15 cellular contexts compared by ENCODE assay signal in the genomic region with DNA sequence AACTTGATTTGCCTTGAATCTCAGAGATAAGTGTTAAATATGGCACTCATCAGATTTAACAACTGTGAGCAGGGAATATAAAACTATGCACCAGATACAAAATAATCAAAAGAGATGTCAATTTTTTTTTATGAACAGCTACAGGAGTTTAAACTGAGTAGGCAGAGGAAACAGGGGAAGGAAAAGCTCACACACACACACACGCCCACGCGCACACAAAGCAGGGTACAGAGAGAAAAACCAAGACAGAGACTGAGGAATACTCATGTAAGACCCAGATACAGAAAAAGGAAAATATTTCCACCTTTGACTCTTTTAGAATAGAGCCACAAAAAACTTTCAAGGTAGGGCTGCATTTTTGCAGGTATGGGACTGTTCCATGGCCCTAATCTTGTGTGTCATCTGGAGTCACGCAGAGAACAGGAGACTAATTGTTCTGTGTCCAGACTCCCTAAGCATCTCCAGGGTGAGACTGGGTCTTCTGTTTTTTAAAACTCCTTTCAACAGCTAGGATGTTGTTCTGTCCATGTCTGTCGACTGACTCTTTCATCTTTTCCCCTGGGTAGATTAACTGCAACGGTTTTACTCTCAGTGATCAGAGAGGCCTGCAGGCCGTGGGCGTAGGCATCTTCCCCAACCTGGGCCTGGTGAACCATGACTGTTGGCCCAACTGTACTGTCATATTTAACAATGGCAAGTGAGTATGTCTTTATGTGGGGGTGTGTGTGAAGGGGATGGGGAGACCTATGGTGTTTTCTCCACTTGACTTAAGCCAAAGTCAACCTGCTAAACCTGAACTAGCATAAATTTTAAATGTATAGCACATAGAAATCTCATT. TPM values are rescaled to one million over a fixed set of nuclear protein-coding genes. Genes with fewer than 3 reads are reported as not detected.
A peak's percentile ranks its signal among the peaks of the same experiment; 100 is the strongest.
DNase-seq lines count a peak whose midpoint lies in the region; ATAC-seq, FAIRE-seq and TF ChIP-seq lines count a peak whose summit lies in the region.
"Had no signal": no experiment of that assay in that cellular context is flagged by ENCODE, and none has a peak within 500 bp of the region (broad histone marks: within the 10 kb centered on the region; RNA-seq: fewer than 3 reads in every experiment).

No MANE protein-coding gene starts in this region.

- FAIRE-seq in GM12891 (lab: Jason Lieb, UNC), result peak; percentile 55
- FAIRE-seq: D721Med had no signal

- TF ChIP-seq POLR2A in GM12891 (IDR thresholded peaks at IDR 0.05; ENCODE audit: low read depth, low read length), result no peak

- DNase-seq in GM12891 (ENCODE audit: insufficient read length, low spot score) (no peak), islet precursor cell (peak; percentile 86), left lobe of liver (ENCODE audit: low spot score) (no peak), NCI-H526 treated with DMSO at 0.1 percent for 48 hours (lab: John Stamatoyannopoulos, UW) (no peak)
- peak; percentile 64 to 68 for DNase-seq in activated CD4-positive, alpha-beta T cell treated with anti-CD3 and anti-CD28 coated beads for 4 hours
- peak; percentile 2 for DNase-seq in stimulated activated CD8-positive, alpha-beta memory T cell treated with anti-CD3 and anti-CD28 coated beads, Interleukin-12 subunit alpha, Interleukin-12 subunit beta, amount 100 ng/mL, for 1 hour (ENCODE audit: low read depth)
- DNase-seq: adrenal gland, left lung, NCI-H2029, ovary had no signal

- no peak for ATAC-seq in left lobe of liver
- ATAC-seq in HG03280 (IDR thresholded peaks at IDR 0.05; ENCODE audit: unreplicated experiment), result no peak
- no peak for ATAC-seq in GM18873 (IDR thresholded peaks at IDR 0.05; ENCODE audit: low FRiP score, unreplicated experiment)
- ATAC-seq: left lung had no signal

TF ChIP-seq in GM12891, 5 proteins besides CTCF, POLR2A, EP300 and RAD21:
- TF ChIP-seq SPI1 (IDR thresholded peaks at IDR 0.05; ENCODE audit: low read depth, low read length) (no peak), PAX5 (IDR thresholded peaks at IDR 0.05; ENCODE audit: insufficient read depth, low read length, severe bottlenecking) (no peak), POU2F2 (IDR thresholded peaks at IDR 0.05; ENCODE audit: low read depth, low read length) (no peak), POLR2AphosphoS5 (IDR thresholded peaks at IDR 0.05; ENCODE audit: low read depth, low read length) (no peak), TAF1 (IDR thresholded peaks at IDR 0.05; ENCODE audit: low read depth, low read length) (no peak)

RNA-seq across cellular contexts. Expression of a gene that starts 23.0 kb away (rescaled TPM):
- polyA plus RNA-seq in GM12891 (2012; ENCODE audit: low read depth, missing spikeins), result not detected
- not detected for total RNA-seq in left lobe of liver
- total RNA-seq: H4, OCI-LY7 had no signal
- polyA plus RNA-seq: ovary had no signal

RNA-seq across cellular contexts. Expression of a gene that starts 35.1 kb away (rescaled TPM):
- polyA plus RNA-seq in GM12891 (2012; ENCODE audit: low read depth, missing spikeins), result 13.9 TPM
- total RNA-seq in left lobe of liver, result 10.0 TPM

RNA-seq across cellular contexts. Expression of a gene that starts 37.2 kb away (rescaled TPM):
- not detected for polyA plus RNA-seq in GM12891 (2012; ENCODE audit: low read depth, missing spikeins)
- 351 TPM for total RNA-seq in left lobe of liver
- total RNA-seq: H4, left lung, OCI-LY7 had no signal

Comparison
In these comparisons a context has a peak if more than half of its experiments do, and no peak if none do; other contexts are left out.
1. DNase-seq: peak in activated CD4-positive, alpha-beta T cell treated with anti-CD3 and anti-CD28 coated beads for 4 hours (2 of 2), islet precursor cell (single experiment) and stimulated activated CD8-positive, alpha-beta memory T cell treated with anti-CD3 and anti-CD28 coated beads, Interleukin-12 subunit alpha, Interleukin-12 subunit beta, amount 100 ng/mL, for 1 hour (single experiment); none in GM12891 (single experiment), left lobe of liver (single experiment) and NCI-H526 treated with DMSO at 0.1 percent for 48 hours (single experiment).